In genomic region chr11:419248-420005, GRCh38 we compare ENCODE assay signal across 19 cellular contexts. TPM values are rescaled to one million over a fixed set of nuclear protein-coding genes. Genes with fewer than 3 reads are reported as not detected.
"Had no signal": no experiment of that assay in that cellular context is flagged by ENCODE, and none has a peak within 500 bp of the region (broad histone marks: within the 10 kb centered on the region; RNA-seq: fewer than 3 reads in every experiment).

No MANE protein-coding gene starts in this region.

- H3K27me3 Mint-ChIP-seq: activated CD8-positive, alpha-beta T cell treated with anti-CD3 and anti-CD28 coated beads for 36 hours; T-helper 17 cell had no signal

- H3K9me3 Mint-ChIP-seq: activated CD8-positive, alpha-beta T cell treated with anti-CD3 and anti-CD28 coated beads for 36 hours; activated T-cell treated with anti-CD3 and anti-CD28 coated beads, Interleukin-2, amount 50 U/mL, for 4 hours had no signal

- ATAC-seq: activated CD8-positive, alpha-beta T cell treated with anti-CD3 and anti-CD28 coated beads for 36 hours; activated T-cell treated with anti-CD3 and anti-CD28 coated beads, Interleukin-2, amount 50 U/mL, for 4 hours; gastrocnemius medialis; mucosa of descending colon; T-helper 17 cell had no signal

- DNase-seq: activated effector memory CD4-positive, alpha-beta T cell treated with anti-CD3 and anti-CD28 coated beads, Interleukin-2, amount 50 U/mL, for 16 hours; activated T-cell treated with anti-CD3 and anti-CD28 coated beads, Interleukin-2, amount 50 U/mL, for 4 hours; effector CD4-positive, alpha-beta T cell; gastrocnemius medialis; head of caudate nucleus; mesenchymal stem cell; naive B cell; stimulated activated CD4-positive, alpha-beta T cell treated with anti-CD3 and anti-CD28 coated beads, Interleukin-12 subunit alpha, Interleukin-12 subunit beta, amount 100 ng/mL, for 4 hours; stimulated activated CD4-positive, alpha-beta T cell treated with anti-CD3 and anti-CD28 coated beads, Interleukin-1b, Interleukin-23, amount 100 ng/mL, for 48 hours; stimulated activated CD8-positive, alpha-beta memory T cell treated with anti-CD3 and anti-CD28 coated beads, Interleukin-4, amount 100 ng/mL, for 48 hours; stimulated activated naive CD4-positive, alpha-beta T cell treated with Interleukin-2 at 50 U/mL for 16 hours; thyroid gland had no signal

- H3K4me3 Mint-ChIP-seq: activated CD8-positive, alpha-beta T cell treated with anti-CD3 and anti-CD28 coated beads for 36 hours; activated T-cell treated with anti-CD3 and anti-CD28 coated beads, Interleukin-2, amount 50 U/mL, for 4 hours; T-helper 17 cell had no signal

- H3K27ac ChIP-seq: adrenal gland, gastrocnemius medialis, neutrophil, thyroid gland, VCaP had no signal

- H3K4me3 ChIP-seq: adrenal gland, gastrocnemius medialis, mucosa of descending colon, thyroid gland had no signal

- H3K27me3 ChIP-seq: thyroid gland had no signal

- H3K4me1 ChIP-seq: adrenal gland, gastrocnemius medialis had no signal

- H3K27ac Mint-ChIP-seq: activated CD8-positive, alpha-beta T cell treated with anti-CD3 and anti-CD28 coated beads for 36 hours; T-helper 17 cell had no signal

RNA-seq across cellular contexts. Expression of gene ANO9, which starts 22.4 kb away (rescaled TPM):
- total RNA-seq: cerebellum had no signal

RNA-seq across cellular contexts. Expression of gene PKP3, which starts 25.4 kb away (rescaled TPM):
- total RNA-seq: T-helper 17 cell had no signal

RNA-seq across cellular contexts. Expression of gene B4GALNT4, which starts 50.1 kb away (rescaled TPM):
- total RNA-seq: gastrocnemius medialis had no signal
